In genomic region chr16:24844101-24845030, GRCh38 we compare ENCODE assay signal across 1 cellular context.
TF ChIP-seq lines count a peak whose summit lies in the region.

No MANE protein-coding gene starts in this region.

TF ChIP-seq in HepG2, 621 proteins besides CTCF, POLR2A, EP300 and RAD21 (continued from another document and continues in another):
- TF ChIP-seq MYPOP (CRISPR knock-in tag; IDR thresholded peaks at IDR 0.05) (0 out of 2 replicates have a peak, but pooled peaks have one; percentile 38), ARID3A (IDR thresholded peaks at IDR 0.05; ENCODE audit: low read depth, low read length) (no peak), ZNF644 (CRISPR knock-in tag; IDR thresholded peaks at IDR 0.05; ENCODE audit: low read depth) (peak; percentile 53; the same call in 1 of the 2 replicates), NFKBIZ (CRISPR knock-in tag; IDR thresholded peaks at IDR 0.05) (no peak), RERE (CRISPR knock-in tag; IDR thresholded peaks at IDR 0.05; ENCODE audit: low read depth) (no peak), KAT7 (CRISPR knock-in tag; IDR thresholded peaks at IDR 0.05; ENCODE audit: borderline replicate concordance) (no peak), ZNF18 (CRISPR knock-in tag; IDR thresholded peaks at IDR 0.05; ENCODE audit: insufficient replicate concordance) (no peak), HHEX (CRISPR knock-in tag; IDR thresholded peaks at IDR 0.05) (no peak), HNRNPLL (IDR thresholded peaks at IDR 0.05; ENCODE audit: low read depth, low read length, poor library complexity, severe bottlenecking) (no peak), U2AF2 (IDR thresholded peaks at IDR 0.05; ENCODE audit: low read depth, low read length) (no peak), FOXO4 (CRISPR knock-in tag; conservative IDR thresholded peaks at IDR 0.05) (no peak), IRF2 (CRISPR knock-in tag; IDR thresholded peaks at IDR 0.05) (no peak), PHB2 (IDR thresholded peaks at IDR 0.05; ENCODE audit: partially characterized antibody) (no peak), ZNF446 (CRISPR knock-in tag; IDR thresholded peaks at IDR 0.05) (no peak), ZFP82 (CRISPR knock-in tag; IDR thresholded peaks at IDR 0.05; ENCODE audit: borderline replicate concordance) (no peak), ZIK1 (CRISPR knock-in tag; IDR thresholded peaks at IDR 0.05; ENCODE audit: borderline replicate concordance, low read depth) (no peak), ZNF207 (IDR thresholded peaks at IDR 0.05; ENCODE audit: borderline replicate concordance) (no peak), GATA4 (IDR thresholded peaks at IDR 0.05; ENCODE audit: borderline replicate concordance, low read depth) (no peak), ZMYM3 (CRISPR knock-in tag; IDR thresholded peaks at IDR 0.05) (0 out of 2 replicates have a peak, but pooled peaks have one; percentile 18), PTBP1 (IDR thresholded peaks at IDR 0.05; ENCODE audit: low read depth, low read length, poor library complexity, severe bottlenecking) (peak; percentile 26), ZNF670 (CRISPR knock-in tag; IDR thresholded peaks at IDR 0.05; ENCODE audit: borderline replicate concordance) (no peak), EZH2 (conservative IDR thresholded peaks at IDR 0.05; ENCODE audit: low read depth, low read length) (no peak), ZNF441 (CRISPR knock-in tag; IDR thresholded peaks at IDR 0.05; ENCODE audit: borderline replicate concordance) (no peak), ELF3 (CRISPR knock-in tag; IDR thresholded peaks at IDR 0.05) (peak; percentile 38; the same call in 1 of the 2 replicates)
- TF ChIP-seq, protein P1, sequence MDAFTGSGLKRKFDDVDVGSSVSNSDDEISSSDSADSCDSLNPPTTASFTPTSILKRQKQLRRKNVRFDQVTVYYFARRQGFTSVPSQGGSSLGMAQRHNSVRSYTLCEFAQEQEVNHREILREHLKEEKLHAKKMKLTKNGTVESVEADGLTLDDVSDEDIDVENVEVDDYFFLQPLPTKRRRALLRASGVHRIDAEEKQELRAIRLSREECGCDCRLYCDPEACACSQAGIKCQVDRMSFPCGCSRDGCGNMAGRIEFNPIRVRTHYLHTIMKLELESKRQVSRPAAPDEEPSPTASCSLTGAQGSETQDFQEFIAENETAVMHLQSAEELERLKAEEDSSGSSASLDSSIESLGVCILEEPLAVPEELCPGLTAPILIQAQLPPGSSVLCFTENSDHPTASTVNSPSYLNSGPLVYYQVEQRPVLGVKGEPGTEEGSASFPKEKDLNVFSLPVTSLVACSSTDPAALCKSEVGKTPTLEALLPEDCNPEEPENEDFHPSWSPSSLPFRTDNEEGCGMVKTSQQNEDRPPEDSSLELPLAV (CRISPR knock-in tag; conservative IDR thresholded peaks at IDR 0.05; ENCODE audit: low read depth): no peak
- TF ChIP-seq, protein P2, sequence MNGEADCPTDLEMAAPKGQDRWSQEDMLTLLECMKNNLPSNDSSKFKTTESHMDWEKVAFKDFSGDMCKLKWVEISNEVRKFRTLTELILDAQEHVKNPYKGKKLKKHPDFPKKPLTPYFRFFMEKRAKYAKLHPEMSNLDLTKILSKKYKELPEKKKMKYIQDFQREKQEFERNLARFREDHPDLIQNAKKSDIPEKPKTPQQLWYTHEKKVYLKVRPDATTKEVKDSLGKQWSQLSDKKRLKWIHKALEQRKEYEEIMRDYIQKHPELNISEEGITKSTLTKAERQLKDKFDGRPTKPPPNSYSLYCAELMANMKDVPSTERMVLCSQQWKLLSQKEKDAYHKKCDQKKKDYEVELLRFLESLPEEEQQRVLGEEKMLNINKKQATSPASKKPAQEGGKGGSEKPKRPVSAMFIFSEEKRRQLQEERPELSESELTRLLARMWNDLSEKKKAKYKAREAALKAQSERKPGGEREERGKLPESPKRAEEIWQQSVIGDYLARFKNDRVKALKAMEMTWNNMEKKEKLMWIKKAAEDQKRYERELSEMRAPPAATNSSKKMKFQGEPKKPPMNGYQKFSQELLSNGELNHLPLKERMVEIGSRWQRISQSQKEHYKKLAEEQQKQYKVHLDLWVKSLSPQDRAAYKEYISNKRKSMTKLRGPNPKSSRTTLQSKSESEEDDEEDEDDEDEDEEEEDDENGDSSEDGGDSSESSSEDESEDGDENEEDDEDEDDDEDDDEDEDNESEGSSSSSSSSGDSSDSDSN (CRISPR knock-in tag; IDR thresholded peaks at IDR 0.05): peak; percentile 58
- TF ChIP-seq, protein P3, sequence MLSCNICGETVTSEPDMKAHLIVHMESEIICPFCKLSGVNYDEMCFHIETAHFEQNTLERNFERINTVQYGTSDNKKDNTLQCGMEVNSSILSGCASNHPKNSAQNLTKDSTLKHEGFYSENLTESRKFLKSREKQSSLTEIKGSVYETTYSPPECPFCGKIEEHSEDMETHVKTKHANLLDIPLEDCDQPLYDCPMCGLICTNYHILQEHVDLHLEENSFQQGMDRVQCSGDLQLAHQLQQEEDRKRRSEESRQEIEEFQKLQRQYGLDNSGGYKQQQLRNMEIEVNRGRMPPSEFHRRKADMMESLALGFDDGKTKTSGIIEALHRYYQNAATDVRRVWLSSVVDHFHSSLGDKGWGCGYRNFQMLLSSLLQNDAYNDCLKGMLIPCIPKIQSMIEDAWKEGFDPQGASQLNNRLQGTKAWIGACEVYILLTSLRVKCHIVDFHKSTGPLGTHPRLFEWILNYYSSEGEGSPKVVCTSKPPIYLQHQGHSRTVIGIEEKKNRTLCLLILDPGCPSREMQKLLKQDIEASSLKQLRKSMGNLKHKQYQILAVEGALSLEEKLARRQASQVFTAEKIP (CRISPR knock-in tag; IDR thresholded peaks at IDR 0.05; ENCODE audit: borderline replicate concordance): no peak
- TF ChIP-seq, protein P4, sequence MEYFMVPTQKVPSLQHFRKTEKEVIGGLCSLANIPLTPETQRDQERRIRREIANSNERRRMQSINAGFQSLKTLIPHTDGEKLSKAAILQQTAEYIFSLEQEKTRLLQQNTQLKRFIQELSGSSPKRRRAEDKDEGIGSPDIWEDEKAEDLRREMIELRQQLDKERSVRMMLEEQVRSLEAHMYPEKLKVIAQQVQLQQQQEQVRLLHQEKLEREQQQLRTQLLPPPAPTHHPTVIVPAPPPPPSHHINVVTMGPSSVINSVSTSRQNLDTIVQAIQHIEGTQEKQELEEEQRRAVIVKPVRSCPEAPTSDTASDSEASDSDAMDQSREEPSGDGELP (IDR thresholded peaks at IDR 0.05; ENCODE audit: borderline replicate concordance, low read depth): peak; percentile 74; the same call in 1 of the 2 replicates
- TF ChIP-seq, protein P5, sequence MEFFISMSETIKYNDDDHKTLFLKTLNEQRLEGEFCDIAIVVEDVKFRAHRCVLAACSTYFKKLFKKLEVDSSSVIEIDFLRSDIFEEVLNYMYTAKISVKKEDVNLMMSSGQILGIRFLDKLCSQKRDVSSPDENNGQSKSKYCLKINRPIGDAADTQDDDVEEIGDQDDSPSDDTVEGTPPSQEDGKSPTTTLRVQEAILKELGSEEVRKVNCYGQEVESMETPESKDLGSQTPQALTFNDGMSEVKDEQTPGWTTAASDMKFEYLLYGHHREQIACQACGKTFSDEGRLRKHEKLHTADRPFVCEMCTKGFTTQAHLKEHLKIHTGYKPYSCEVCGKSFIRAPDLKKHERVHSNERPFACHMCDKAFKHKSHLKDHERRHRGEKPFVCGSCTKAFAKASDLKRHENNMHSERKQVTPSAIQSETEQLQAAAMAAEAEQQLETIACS (CRISPR knock-in tag; IDR thresholded peaks at IDR 0.05): no peak
- TF ChIP-seq, protein P6, sequence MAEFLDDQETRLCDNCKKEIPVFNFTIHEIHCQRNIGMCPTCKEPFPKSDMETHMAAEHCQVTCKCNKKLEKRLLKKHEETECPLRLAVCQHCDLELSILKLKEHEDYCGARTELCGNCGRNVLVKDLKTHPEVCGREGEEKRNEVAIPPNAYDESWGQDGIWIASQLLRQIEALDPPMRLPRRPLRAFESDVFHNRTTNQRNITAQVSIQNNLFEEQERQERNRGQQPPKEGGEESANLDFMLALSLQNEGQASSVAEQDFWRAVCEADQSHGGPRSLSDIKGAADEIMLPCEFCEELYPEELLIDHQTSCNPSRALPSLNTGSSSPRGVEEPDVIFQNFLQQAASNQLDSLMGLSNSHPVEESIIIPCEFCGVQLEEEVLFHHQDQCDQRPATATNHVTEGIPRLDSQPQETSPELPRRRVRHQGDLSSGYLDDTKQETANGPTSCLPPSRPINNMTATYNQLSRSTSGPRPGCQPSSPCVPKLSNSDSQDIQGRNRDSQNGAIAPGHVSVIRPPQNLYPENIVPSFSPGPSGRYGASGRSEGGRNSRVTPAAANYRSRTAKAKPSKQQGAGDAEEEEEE (CRISPR knock-in tag; IDR thresholded peaks at IDR 0.05; ENCODE audit: borderline replicate concordance): no peak
